12 cellular contexts compared by ENCODE assay signal in the genomic region with DNA sequence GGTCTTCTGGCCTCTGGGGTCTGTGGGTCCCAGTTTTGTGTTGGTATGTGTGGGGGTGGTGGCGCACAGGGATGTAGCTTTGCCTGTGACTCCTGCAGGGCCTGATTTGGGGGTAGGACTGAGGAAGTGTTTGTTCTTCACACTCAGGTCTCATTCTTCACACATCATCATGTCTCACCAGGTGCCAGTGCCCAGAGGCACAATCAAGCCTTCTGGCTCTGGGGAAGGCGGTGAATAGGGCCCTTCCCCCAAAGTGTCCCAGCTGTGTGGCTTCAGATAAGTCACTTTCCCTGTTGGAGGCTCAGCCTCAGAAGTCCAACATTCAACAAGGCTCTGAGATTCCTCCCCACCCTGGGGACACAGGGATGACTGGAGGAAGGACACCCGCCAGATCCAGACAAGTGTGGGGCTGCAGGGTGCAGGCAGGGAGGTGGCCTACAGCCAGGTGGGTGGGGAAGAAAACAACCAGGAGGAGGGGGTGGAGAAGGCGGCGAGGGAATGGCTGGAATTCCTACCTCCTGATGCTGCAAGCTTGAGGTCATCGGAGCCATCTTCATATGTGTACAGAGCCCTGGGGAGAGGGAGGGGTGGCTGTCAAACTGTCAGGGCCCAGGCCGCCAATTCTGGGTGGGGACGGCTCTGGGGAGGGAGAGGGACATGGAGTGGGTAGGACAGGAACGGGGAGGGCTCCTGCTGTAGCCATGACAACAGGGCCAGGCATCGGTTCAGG. TPM values are rescaled to one million over a fixed set of nuclear protein-coding genes. Genes with fewer than 3 reads are reported as not detected.
A peak's percentile ranks its signal among the peaks of the same experiment; 100 is the strongest.
DNase-seq lines count a peak whose midpoint lies in the region; ATAC-seq, FAIRE-seq and TF ChIP-seq lines count a peak whose summit lies in the region.
"Had no signal": no experiment of that assay in that cellular context is flagged by ENCODE, and none has a peak within 500 bp of the region (broad histone marks: within the 10 kb centered on the region; RNA-seq: fewer than 3 reads in every experiment).

No MANE protein-coding gene starts in this region.

- no TSS peak for BruUV-seq in IMR-90 (replicated peaks; lab: Mats Ljungman, UMichigan)

- peak overlapping the region; percentile 92 for H2AK9ac ChIP-seq in IMR-90 (replicated peaks; ENCODE audit: low read depth, low read length, poor library complexity)

- POLR2A ChIA-PET in IMR-90 (lab: Charles Lee; ENCODE audit: unreplicated experiment) = interaction anchor here (0.6 kb wide), 1 partner anchor 11 kb away, joined by 3 read pairs; no protein-coding TSS in a partner anchor

- in situ Hi-C loops in IMR-90 (cut with MboI; ENCODE audit: low sequenced_read_pairs) = no loop called here

- H3K9ac ChIP-seq in IMR-90 (ENCODE audit: low read depth, low read length) = no peak overlapping the region
- no peak overlapping the region for H3K9ac ChIP-seq in mesendoderm (ENCODE audit: low read length)

- H3K4me1 ChIP-seq in ACC112 (ENCODE audit: control insufficient read depth, insufficient read depth, low read length, unreplicated experiment) = peaks cover 39% of the 10 kb centered on the region
- peaks cover 35% of the 10 kb centered on the region for H3K4me1 ChIP-seq in IMR-90 (ENCODE audit: control insufficient read depth, insufficient read depth, low read length)
- peaks cover 30% of the 10 kb centered on the region for H3K4me1 ChIP-seq in ectodermal cell (ENCODE audit: control insufficient read depth, insufficient read depth, low read length)
- H3K4me1 ChIP-seq in mesendoderm (ENCODE audit: control insufficient read depth, low read depth, low read length) = peaks cover 19% of the 10 kb centered on the region

- DNase-seq in IMR-90 (peak; percentile 70), mesendoderm (peak; percentile 98), RCC 7860 (ENCODE audit: low spot score) (no peak), frontal cortex (ENCODE audit: low spot score in 2 of 2) (no peak)
- DNase-seq: BE2C, HCEC 1CT, small intestine had no signal

- CTCF ChIA-PET in IMR-90 (lab: Yijun Ruan, JAX) = interaction anchor here (0.9 to 1.7 kb wide), 3 partner anchors 11 to 78 kb away, joined by 3 to 5 read pairs (median 3); no protein-coding TSS in a partner anchor

- H3K36me3 ChIP-seq in ACC112 (ENCODE audit: insufficient read depth, low read length) = peaks cover 17% of the 10 kb centered on the region
- H3K36me3 ChIP-seq in IMR-90 (ENCODE audit: control insufficient read depth, insufficient read depth, low read length) = peaks cover 53% of the 10 kb centered on the region
- peaks cover 37% of the 10 kb centered on the region for H3K36me3 ChIP-seq in ectodermal cell (ENCODE audit: control insufficient read depth, insufficient read depth, low read length)
- peaks cover 22% of the 10 kb centered on the region for H3K36me3 ChIP-seq in mesendoderm (ENCODE audit: control insufficient read depth, insufficient read depth, low read length)
- H3K36me3 ChIP-seq: breast epithelium had no signal

- H2AFZ ChIP-seq in ACC112 (ENCODE audit: low read length, unreplicated experiment) (no peak overlapping the region), IMR-90 (replicated peaks; ENCODE audit: low read length, poor library complexity) (peak overlapping the region; percentile 23)

- H3K4ac ChIP-seq in IMR-90 (ENCODE audit: low read depth, low read length) (peak overlapping the region; percentile 63), mesendoderm (ENCODE audit: low read depth, low read length) (no peak overlapping the region)

- H3K27ac ChIP-seq in ACC112 (ENCODE audit: low read depth, low read length) (peak overlapping the region; percentile 56; the same call in 1 of the 2 replicates), IMR-90 (ENCODE audit: insufficient read depth, low read length) (no peak overlapping the region), ectodermal cell (ENCODE audit: insufficient read depth, low read depth, low read length, poor library complexity, severe bottlenecking) (peak overlapping the region; percentile 4), mesendoderm (ENCODE audit: low read depth, low read length) (peak overlapping the region; percentile 55)

- no peak for TF ChIP-seq CTCF in IMR-90 (conservative IDR thresholded peaks at IDR 0.05; ENCODE audit: low read depth, low read length)

- H2BK15ac ChIP-seq in IMR-90 (ENCODE audit: low read depth, low read length) (no peak overlapping the region), mesendoderm (replicated peaks; ENCODE audit: low read depth) (no peak overlapping the region)

- H3K9me1 ChIP-seq in IMR-90 (ENCODE audit: insufficient read depth, low read length) = peaks cover 35% of the 10 kb centered on the region

- H3K4me3 ChIP-seq in ACC112 (ENCODE audit: low read depth, low read length) (no peak overlapping the region), IMR-90 (ENCODE audit: insufficient read depth, low read depth, low read length) (no peak overlapping the region), ectodermal cell (ENCODE audit: insufficient read depth, low read depth, low read length) (no peak overlapping the region), mesendoderm (ENCODE audit: low read length) (no peak overlapping the region)
- H3K4me3 ChIP-seq: breast epithelium had no signal

- H3K56ac ChIP-seq in IMR-90 (ENCODE audit: extremely low read depth, insufficient read depth, low read length) = no peak overlapping the region
- peak overlapping the region; percentile 34 for H3K56ac ChIP-seq in mesendoderm (ENCODE audit: low read length)

- peak overlapping the region; percentile 21; the same call in 1 of the 2 replicates for H2AK5ac ChIP-seq in IMR-90 (ENCODE audit: low read depth, low read length)
- H2AK5ac ChIP-seq in mesendoderm (ENCODE audit: low read length) = no peak overlapping the region

- TF ChIP-seq RAD21 in IMR-90 (IDR thresholded peaks at IDR 0.05; ENCODE audit: low read length) = no peak

- ATAC-seq in IMR-90 (ENCODE audit: low read depth) = peak; percentile 15
- no peak for ATAC-seq in esophagus mucosa
- no peak for ATAC-seq in HG03378 (IDR thresholded peaks at IDR 0.05; ENCODE audit: unreplicated experiment)

- H3K18ac ChIP-seq in IMR-90 (ENCODE audit: low read depth, low read length) (no peak overlapping the region), mesendoderm (ENCODE audit: low read length) (no peak overlapping the region)

- TF ChIP-seq POLR2A in IMR-90 (IDR thresholded peaks at IDR 0.05; ENCODE audit: low read depth, low read length) = no peak

- peaks cover 71% of the 10 kb centered on the region for H4K20me1 ChIP-seq in IMR-90 (ENCODE audit: insufficient read depth, low read length)

- H3K79me2 ChIP-seq in ACC112 (ENCODE audit: control insufficient read depth, insufficient read depth, low read length, unreplicated experiment) = peaks cover 45% of the 10 kb centered on the region
- peaks cover 45% of the 10 kb centered on the region for H3K79me2 ChIP-seq in mesendoderm (ENCODE audit: control insufficient read depth, insufficient read depth, low read length)

- H2BK5ac ChIP-seq in IMR-90 (ENCODE audit: low read depth, low read length, poor library complexity, severe bottlenecking) = peak overlapping the region; percentile 34
- H2BK5ac ChIP-seq in mesendoderm (ENCODE audit: low read length) = no peak overlapping the region

- H3K23ac ChIP-seq in IMR-90 (ENCODE audit: low read depth, low read length) (peak overlapping the region; percentile 39; the same call in 1 of the 2 replicates), mesendoderm (ENCODE audit: low read length) (no peak overlapping the region)

- no peaks in the 10 kb centered on the region for H3K27me3 ChIP-seq in ACC112 (ENCODE audit: insufficient read depth, low read length)
- no peaks in the 10 kb centered on the region for H3K27me3 ChIP-seq in IMR-90 (ENCODE audit: control insufficient read depth, insufficient read depth, low read length)
- H3K27me3 ChIP-seq in ectodermal cell (ENCODE audit: control insufficient read depth, insufficient read depth, low read length, poor library complexity, severe bottlenecking) = no peaks in the 10 kb centered on the region
- H3K27me3 ChIP-seq in mesendoderm (ENCODE audit: insufficient read depth, low read length, poor library complexity) = no peaks in the 10 kb centered on the region
- H3K27me3 ChIP-seq: BE2C, breast epithelium had no signal

- peaks cover 28 to 78% of the 10 kb centered on the region in 2 experiments for H3K79me1 ChIP-seq in IMR-90 (ENCODE audit: low read depth in 1 of 2, low read length in 2 of 2)
- peaks cover 34% of the 10 kb centered on the region for H3K79me1 ChIP-seq in mesendoderm (ENCODE audit: low read length)

- no peak overlapping the region; the same call in 1 of the 2 replicates for H3K14ac ChIP-seq in IMR-90 (replicated peaks; ENCODE audit: low read depth, low read length)

- dilution Hi-C loops in IMR-90 (cut with HindIII; ENCODE audit: low sequenced_read_pairs, unreplicated experiment) = no loop called here

- WGBS in IMR-90 (ENCODE audit: extremely low coverage in 2 of 2, insufficient read length in 1 of 2), 2 experiments = 44% methylated on average over 4 of the region's 10 CpGs; no CpG with 5 or more reads in 1 of the 2 experiments
- WGBS in ectodermal cell, 2 experiments = 59 to 66% methylated on average over 9 of the region's 10 CpGs
- no CpG with 5 or more reads among the region's 10 CpGs for WGBS in mesendoderm (ENCODE audit: extremely low coverage, insufficient coverage, low lambda C conversion rate)

- H4K8ac ChIP-seq in IMR-90 (ENCODE audit: low read depth in 2 of 2, low read length in 2 of 2) (no peak overlapping the region), mesendoderm (ENCODE audit: low read depth, low read length) (no peak overlapping the region)

- H4K91ac ChIP-seq in IMR-90 (ENCODE audit: insufficient read depth, low read depth, low read length) = no peak overlapping the region

- H3K9me3 ChIP-seq in IMR-90 (ENCODE audit: control insufficient read depth, insufficient read depth, low read length) = no peaks in the 10 kb centered on the region
- no peaks in the 10 kb centered on the region for H3K9me3 ChIP-seq in ectodermal cell (ENCODE audit: control insufficient read depth, low read length)
- H3K9me3 ChIP-seq: BE2C, breast epithelium had no signal

- no peak overlapping the region for H3K4me2 ChIP-seq in IMR-90 (ENCODE audit: low read depth, low read length)
- peak overlapping the region; percentile 15 for H3K4me2 ChIP-seq in mesendoderm (ENCODE audit: low read length)

- intact Hi-C loops in IMR-90 (cut with micrococcal nuclease) = no loop called here

- H4K5ac ChIP-seq in IMR-90 (ENCODE audit: low read depth, low read length) (no peak overlapping the region), mesendoderm (ENCODE audit: low read length) (no peak overlapping the region)

- no peak overlapping the region for H2BK20ac ChIP-seq in IMR-90 (ENCODE audit: low read depth, low read length)

- FAIRE-seq in RCC 7860 (lab: Jason Lieb, UNC) = no peak
- FAIRE-seq in frontal cortex (lab: Jason Lieb, UNC) = no peak
- FAIRE-seq: small intestine had no signal

- 0 out of 2 replicates have a peak overlapping the region, but pooled peaks have one; percentile 32 for H2BK120ac ChIP-seq in IMR-90 (ENCODE audit: low read depth, low read length)
- no peak overlapping the region for H2BK120ac ChIP-seq in mesendoderm (ENCODE audit: low read depth, low read length)

RNA-seq across cellular contexts. Expression of a gene that starts 4.9 kb away (rescaled TPM):
- 122 and 212 TPM in 2 replicates for total RNA-seq in IMR-90 (2012; rRNA removed)
- 187 and 235 TPM in 2 replicates for polyA plus RNA-seq in IMR-90 (2012; rRNA removed)
- 150 and 193 TPM in 2 replicates for polyA plus RNA-seq in IMR-90 (2012; cell fraction: cytosol; rRNA removed)
- polyA plus RNA-seq in IMR-90 (2012; cell fraction: nucleus; rRNA removed; ENCODE audit: low replicate concordance) = 786 and 1,481 TPM in 2 replicates
- polyA plus RNA-seq in ectodermal cell (2013, experiment 1 of 4) = 451 TPM
- 443 TPM for polyA plus RNA-seq in ectodermal cell (2013, experiment 2 of 4)
- polyA plus RNA-seq in ectodermal cell (2013, experiment 3 of 4) = 312 TPM
- 341 TPM for polyA plus RNA-seq in ectodermal cell (2013, experiment 4 of 4)
- polyA plus RNA-seq in mesendoderm (2013, experiment 1 of 2) = 305 TPM
- 309 TPM for polyA plus RNA-seq in mesendoderm (2013, experiment 2 of 2)
- 187 TPM for total RNA-seq in frontal cortex
- total RNA-seq in esophagus mucosa = 27.2 TPM

RNA-seq across cellular contexts. Expression of a gene that starts 21.9 kb away (rescaled TPM):
- total RNA-seq in IMR-90 (2012; rRNA removed) = 1.1 TPM in 2 replicates
- 10.1 and 13.6 TPM in 2 replicates for polyA plus RNA-seq in IMR-90 (2012; rRNA removed)
- 11.9 and 36.3 TPM in 2 replicates for polyA plus RNA-seq in IMR-90 (2012; cell fraction: cytosol; rRNA removed)
- polyA plus RNA-seq in IMR-90 (2012; cell fraction: nucleus; rRNA removed; ENCODE audit: low replicate concordance) = 12.9 and 42.6 TPM in 2 replicates
- 16.6 TPM for polyA plus RNA-seq in ectodermal cell (2013, experiment 1 of 4)
- 13.0 TPM for polyA plus RNA-seq in ectodermal cell (2013, experiment 2 of 4)
- polyA plus RNA-seq in ectodermal cell (2013, experiment 3 of 4) = 13.3 TPM
- polyA plus RNA-seq in ectodermal cell (2013, experiment 4 of 4) = 16.5 TPM
- polyA plus RNA-seq in mesendoderm (2013, experiment 1 of 2) = 2.6 TPM
- 2.9 TPM for polyA plus RNA-seq in mesendoderm (2013, experiment 2 of 2)
- 12.2 TPM for total RNA-seq in frontal cortex
- total RNA-seq in esophagus mucosa = 4.3 TPM

RNA-seq across cellular contexts. Expression of a gene that starts 28.9 kb away (rescaled TPM):
- total RNA-seq in IMR-90 (2012; rRNA removed) = 70.4 and 72.5 TPM in 2 replicates
- polyA plus RNA-seq in IMR-90 (2012; rRNA removed) = 534 and 574 TPM in 2 replicates
- polyA plus RNA-seq in IMR-90 (2012; cell fraction: cytosol; rRNA removed) = 252 and 588 TPM in 2 replicates
- 1,535 and 3,107 TPM in 2 replicates for polyA plus RNA-seq in IMR-90 (2012; cell fraction: nucleus; rRNA removed; ENCODE audit: low replicate concordance)
- 367 TPM for polyA plus RNA-seq in ectodermal cell (2013, experiment 1 of 4)
- 396 TPM for polyA plus RNA-seq in ectodermal cell (2013, experiment 2 of 4)
- polyA plus RNA-seq in ectodermal cell (2013, experiment 3 of 4) = 299 TPM
- polyA plus RNA-seq in ectodermal cell (2013, experiment 4 of 4) = 330 TPM
- polyA plus RNA-seq in mesendoderm (2013, experiment 1 of 2) = 117 TPM
- polyA plus RNA-seq in mesendoderm (2013, experiment 2 of 2) = 119 TPM
- 6.5 TPM for total RNA-seq in frontal cortex
- 23.0 TPM for total RNA-seq in esophagus mucosa

RNA-seq across cellular contexts. Expression of a gene that starts 41.1 kb away (rescaled TPM):
- total RNA-seq in IMR-90 (2012; rRNA removed) (0.54 and 0.56 TPM in 2 replicates), frontal cortex (3.3 TPM), esophagus mucosa (3.3 TPM)
- polyA plus RNA-seq in IMR-90 (2012; rRNA removed) = 3.6 and 3.9 TPM in 2 replicates
- 0.49 and 1.3 TPM in 2 replicates for polyA plus RNA-seq in IMR-90 (2012; cell fraction: cytosol; rRNA removed)
- polyA plus RNA-seq in IMR-90 (2012; cell fraction: nucleus; rRNA removed; ENCODE audit: low replicate concordance) = 20.3 and 32.4 TPM in 2 replicates
- 6.6 TPM for polyA plus RNA-seq in ectodermal cell (2013, experiment 1 of 4)
- polyA plus RNA-seq in ectodermal cell (2013, experiment 2 of 4) = 6.8 TPM
- 3.3 TPM for polyA plus RNA-seq in ectodermal cell (2013, experiment 3 of 4)
- 3.6 TPM for polyA plus RNA-seq in ectodermal cell (2013, experiment 4 of 4)
- polyA plus RNA-seq in mesendoderm (2013, experiment 1 of 2) = 8.2 TPM
- 7.6 TPM for polyA plus RNA-seq in mesendoderm (2013, experiment 2 of 2)

RNA-seq across cellular contexts. Expression of a gene that starts 42.0 kb away (rescaled TPM):
- total RNA-seq in IMR-90 (2012; rRNA removed) (30.1 and 35.0 TPM in 2 replicates), frontal cortex (25.7 TPM), esophagus mucosa (26.6 TPM)
- polyA plus RNA-seq in IMR-90 (2012; rRNA removed) = 25.3 and 30.1 TPM in 2 replicates
- 29.1 and 34.2 TPM in 2 replicates for polyA plus RNA-seq in IMR-90 (2012; cell fraction: cytosol; rRNA removed)
- 23.2 and 34.3 TPM in 2 replicates for polyA plus RNA-seq in IMR-90 (2012; cell fraction: nucleus; rRNA removed; ENCODE audit: low replicate concordance)
- polyA plus RNA-seq in ectodermal cell (2013, experiment 1 of 4) = 34.2 TPM
- polyA plus RNA-seq in ectodermal cell (2013, experiment 2 of 4) = 34.6 TPM
- polyA plus RNA-seq in ectodermal cell (2013, experiment 3 of 4) = 25.3 TPM
- polyA plus RNA-seq in ectodermal cell (2013, experiment 4 of 4) = 27.2 TPM
- polyA plus RNA-seq in mesendoderm (2013, experiment 1 of 2) = 20.9 TPM
- polyA plus RNA-seq in mesendoderm (2013, experiment 2 of 2) = 21.1 TPM

Comparison
In these comparisons a context has a peak if more than half of its experiments do, and no peak if none do; other contexts are left out.
1. DNase-seq: peak in IMR-90 (single experiment) and mesendoderm (single experiment); none in RCC 7860 (single experiment) and frontal cortex (0 of 2).